In the genomic region with DNA sequence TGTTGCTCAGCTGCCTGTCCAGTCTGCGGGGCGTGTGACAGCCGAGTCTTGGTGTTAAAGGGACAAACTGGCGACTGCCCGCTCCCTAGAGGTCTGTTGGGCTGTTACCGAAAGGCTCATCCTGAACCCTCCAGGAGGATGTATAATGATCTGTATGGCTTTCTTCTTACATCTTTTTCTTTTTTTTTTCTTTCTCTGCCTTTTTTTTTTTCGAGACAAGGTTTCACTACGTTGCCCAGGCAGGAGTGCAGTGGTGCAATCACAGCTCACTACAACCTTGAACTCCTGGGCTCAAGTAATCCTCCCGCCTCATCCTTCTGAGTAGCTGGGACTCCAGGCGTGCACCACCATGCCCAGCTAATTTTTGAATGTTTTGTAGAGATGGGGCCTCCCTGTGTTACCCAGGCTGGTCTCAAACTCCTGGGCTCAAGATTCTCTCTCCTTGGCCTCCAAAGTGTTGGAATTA, we compare ENCODE assay signal across 8 cellular contexts.
DNase-seq lines count a peak whose midpoint lies in the region; ATAC-seq and TF ChIP-seq lines count a peak whose summit lies in the region.

No MANE protein-coding gene starts in this region.

- no peaks in the 10 kb centered on the region for H3K27me3 ChIP-seq in OCI-LY3 (ENCODE audit: low read depth, low read length)

- H3K4me3 ChIP-seq in AG09309 (ENCODE audit: control insufficient read depth, low read depth, low read length) (peak overlapping the region; percentile 84), OCI-LY3 (ENCODE audit: low read length) (peak overlapping the region; percentile 97)

- H3K36me3 Mint-ChIP-seq in effector memory CD8-positive, alpha-beta T cell (ENCODE audit: insufficient read depth), result peaks cover 67% of the 10 kb centered on the region
- H3K36me3 Mint-ChIP-seq in nephron progenitor cell (ENCODE audit: low read depth), result peaks cover 54% of the 10 kb centered on the region

- no peak overlapping the region for H3K27ac ChIP-seq in OCI-LY3 (ENCODE audit: low read length)

- peak; percentile 22 for ATAC-seq in GM19463 (IDR thresholded peaks at IDR 0.05; ENCODE audit: unreplicated experiment)
- peak; percentile 0 for ATAC-seq in effector memory CD8-positive, alpha-beta T cell (replicated peaks)

- no peaks in the 10 kb centered on the region for H3K9me3 ChIP-seq in OCI-LY3 (ENCODE audit: insufficient read depth, low read length)

- H3K27me3 Mint-ChIP-seq in effector memory CD8-positive, alpha-beta T cell, result no peaks in the 10 kb centered on the region
- no peaks in the 10 kb centered on the region for H3K27me3 Mint-ChIP-seq in nephron progenitor cell (ENCODE audit: low read depth, poor library complexity)

- peaks cover 4% of the 10 kb centered on the region; the same call in 1 of the 2 replicates for H3K4me1 ChIP-seq in OCI-LY3 (ENCODE audit: low read length)

- H3K36me3 ChIP-seq in OCI-LY3 (replicated peaks; ENCODE audit: low read depth, low read length), result peaks cover 6% of the 10 kb centered on the region

- no peak for DNase-seq in AG09309 (ENCODE audit: low read depth)
- DNase-seq in effector memory CD8-positive, alpha-beta T cell, result no peak
- DNase-seq in nephron progenitor cell, result no peak
- DNase-seq in DMS114 treated with DMSO at 0.1 percent for 48 hours (lab: John Stamatoyannopoulos, UW; ENCODE audit: unreplicated experiment), result no peak
- DNase-seq in DMS153 (lab: John Stamatoyannopoulos, UW), result no peak
- DNase-seq in central memory CD4-positive, alpha-beta T cell, result no peak

- peak overlapping the region; percentile 72 for H3K9ac ChIP-seq in OCI-LY3 (ENCODE audit: low read length)

- H3K27ac Mint-ChIP-seq in effector memory CD8-positive, alpha-beta T cell, result peak overlapping the region; percentile 89 to 94
- H3K27ac Mint-ChIP-seq in nephron progenitor cell, result peak overlapping the region; percentile 57

- peak overlapping the region; percentile 83 for H3K4me2 ChIP-seq in OCI-LY3 (ENCODE audit: low read length)

- no peaks in the 10 kb centered on the region for H4K20me1 ChIP-seq in OCI-LY3 (ENCODE audit: insufficient read depth, low read length)

- TF ChIP-seq CTCF in AG09309 (IDR thresholded peaks at IDR 0.05; ENCODE audit: control insufficient read depth, insufficient read depth, low read depth, low read length, missing control alignments) (no peak), OCI-LY3 (IDR thresholded peaks at IDR 0.05; ENCODE audit: low read depth, low read length) (no peak), nephron progenitor cell (IDR thresholded peaks at IDR 0.05) (no peak)

- H3K4me1 Mint-ChIP-seq in effector memory CD8-positive, alpha-beta T cell (ENCODE audit: low read depth in 2 of 2), result peaks cover 7 to 11% of the 10 kb centered on the region in 2 donors
- H3K4me1 Mint-ChIP-seq in nephron progenitor cell, result peaks cover 18% of the 10 kb centered on the region

- no peak overlapping the region for H2AFZ ChIP-seq in OCI-LY3 (ENCODE audit: low read depth, low read length)

- H3K9me3 Mint-ChIP-seq in effector memory CD8-positive, alpha-beta T cell, result no peaks in the 10 kb centered on the region
- H3K9me3 Mint-ChIP-seq in nephron progenitor cell, result no peaks in the 10 kb centered on the region

- peaks cover 16% of the 10 kb centered on the region for H3K79me2 ChIP-seq in OCI-LY3 (ENCODE audit: low read length)

- H3K4me3 Mint-ChIP-seq in effector memory CD8-positive, alpha-beta T cell, result peak overlapping the region; percentile 88 to 93
- H3K4me3 Mint-ChIP-seq in nephron progenitor cell, result peak overlapping the region; percentile 91
